12 cellular contexts compared by ENCODE assay signal in the genomic region with DNA sequence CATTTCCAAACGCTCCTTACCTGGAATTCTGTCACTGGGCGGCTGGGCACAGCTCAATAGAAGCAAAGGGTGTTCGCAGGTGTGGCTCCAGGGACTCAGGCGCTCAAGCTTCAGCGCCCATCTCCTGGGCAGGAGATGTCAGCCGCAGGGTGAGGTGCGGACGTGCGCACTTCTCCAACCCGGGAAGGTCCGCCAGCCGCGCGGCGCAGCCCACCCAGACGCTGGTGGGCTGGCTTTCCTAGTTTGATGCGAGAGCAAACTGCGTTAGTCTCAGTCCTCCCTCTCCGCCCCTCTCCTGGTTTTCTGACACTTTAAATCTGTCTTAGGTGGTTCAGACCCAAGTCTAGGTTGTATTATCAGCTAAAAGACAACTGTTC. TPM values are rescaled to one million over a fixed set of nuclear protein-coding genes. Genes with fewer than 3 reads are reported as not detected.
DNase-seq lines count a peak whose midpoint lies in the region; ATAC-seq and TF ChIP-seq lines count a peak whose summit lies in the region.
"Had no signal": no experiment of that assay in that cellular context is flagged by ENCODE, and none has a peak within 500 bp of the region (broad histone marks: within the 10 kb centered on the region; RNA-seq: fewer than 3 reads in every experiment).

No MANE protein-coding gene starts in this region.

- peaks cover 93% of the 10 kb centered on the region for H3K27me3 Mint-ChIP-seq in type B pancreatic cell

- H3K4me1 Mint-ChIP-seq in type B pancreatic cell (ENCODE audit: unreplicated experiment), result peaks cover 6% of the 10 kb centered on the region

- no peak for ATAC-seq in HG03439 (IDR thresholded peaks at IDR 0.05; ENCODE audit: unreplicated experiment)

- peak overlapping the region; percentile 89 for H3K4me3 Mint-ChIP-seq in type B pancreatic cell

- H3K27ac ChIP-seq in coronary artery (no peak overlapping the region), mesodermal cell (ENCODE audit: low read depth, low read length, severe bottlenecking) (no peak overlapping the region)
- H3K27ac ChIP-seq: thyroid gland had no signal

- H3K9me3 Mint-ChIP-seq in type B pancreatic cell, result no peaks in the 10 kb centered on the region

- H3K27ac Mint-ChIP-seq in type B pancreatic cell, result no peak overlapping the region

- peak; percentile 48 for DNase-seq in NCI-H748 (lab: John Stamatoyannopoulos, UW; ENCODE audit: unreplicated experiment)
- DNase-seq in NCI-H748 treated with DMSO at 0.1 percent for 48 hours (lab: John Stamatoyannopoulos, UW), result no peak
- DNase-seq in coronary artery (ENCODE audit: low spot score), result no peak
- DNase-seq in type B pancreatic cell (ENCODE audit: extremely low spot score, unreplicated experiment), result no peak
- DNase-seq in cardiac septum (ENCODE audit: low spot score), result no peak
- DNase-seq in activated CD8-positive, alpha-beta memory T cell treated with anti-CD3 and anti-CD28 coated beads, Interleukin-2, amount 50 U/mL, for 48 hours, result no peak
- DNase-seq: activated T-cell treated with anti-CD3 and anti-CD28 coated beads, Interleukin-2, amount 50 U/mL, for 48 hours; NCI-H1436; thyroid gland had no signal

- intact Hi-C loops in cardiac septum (cut with DNase I), result no loop called here

- no peaks in the 10 kb centered on the region for H3K36me3 Mint-ChIP-seq in type B pancreatic cell

- 3 to 4% methylated on average over 19 of the region's 19 CpGs for WGBS in mesodermal cell (ENCODE audit: insufficient coverage in 2 of 2), 2 experiments

- H3K9me3 ChIP-seq in mesodermal cell (ENCODE audit: control insufficient read depth, low read length), result no peaks in the 10 kb centered on the region
- H3K9me3 ChIP-seq: thyroid gland had no signal

- H3K4me3 ChIP-seq in coronary artery (peak overlapping the region; percentile 60), mesodermal cell (ENCODE audit: extremely low read depth, insufficient read depth, low read length, poor library complexity, severe bottlenecking) (peak overlapping the region; percentile 48)
- H3K4me3 ChIP-seq: thyroid gland had no signal

- TF ChIP-seq CTCF in coronary artery (IDR thresholded peaks at IDR 0.05) (no peak), type B pancreatic cell (conservative IDR thresholded peaks at IDR 0.05) (no peak)

- H3K4me1 ChIP-seq in mesodermal cell (ENCODE audit: control insufficient read depth, insufficient read depth, low read length, poor library complexity, severe bottlenecking), result peaks cover 4% of the 10 kb centered on the region
- H3K4me1 ChIP-seq: thyroid gland had no signal

- no peaks in the 10 kb centered on the region for H3K36me3 ChIP-seq in mesodermal cell (ENCODE audit: control insufficient read depth, insufficient read depth, low read length)
- H3K36me3 ChIP-seq: thyroid gland had no signal

RNA-seq across cellular contexts. Expression of a gene that starts 0.3 kb away (rescaled TPM):
- 0.15 TPM for polyA plus RNA-seq in mesodermal cell (2013, experiment 1 of 2)
- polyA plus RNA-seq in mesodermal cell (2013, experiment 2 of 2), result 0.35 TPM
- total RNA-seq in type B pancreatic cell (ENCODE audit: low replicate concordance), result 0.10 and 0.12 TPM in 2 replicates
- not detected for total RNA-seq in cardiac septum
- polyA plus RNA-seq: AG04450 had no signal
